Comparison of ENCODE assay signal across 16 cellular contexts in genomic region chr18:35811896-35812295, GRCh38.
DNase-seq lines count a peak whose midpoint lies in the region; ATAC-seq, FAIRE-seq and TF ChIP-seq lines count a peak whose summit lies in the region.
"Had no signal": no experiment of that assay in that cellular context is flagged by ENCODE, and none has a peak within 500 bp of the region (broad histone marks: within the 10 kb centered on the region; RNA-seq: fewer than 3 reads in every experiment).

No MANE protein-coding gene starts in this region.

- no peaks in the 10 kb centered on the region for H3K36me3 ChIP-seq in keratinocyte (ENCODE audit: control insufficient read depth in 2 of 2, extremely low read depth in 1 of 2, insufficient read depth in 2 of 2, low read length in 2 of 2)
- no peaks in the 10 kb centered on the region for H3K36me3 ChIP-seq in right atrium auricular region
- H3K36me3 ChIP-seq: left lung, vagina had no signal

- H4K20me1 ChIP-seq in keratinocyte (ENCODE audit: control insufficient read depth, extremely low read depth, insufficient read depth, low read length), result no peaks in the 10 kb centered on the region

- peak; percentile 78 for DNase-seq in DMS53 treated with DMSO at 0.1 percent for 48 hours (lab: John Stamatoyannopoulos, UW; ENCODE audit: unreplicated experiment)
- peak; percentile 15 for DNase-seq in NCI-H460 (ENCODE audit: extremely low read depth, low read depth)
- DNase-seq in SIG-M5 (lab: John Stamatoyannopoulos, UW), result peak; percentile 50
- no peak for DNase-seq in keratinocyte (ENCODE audit: low read depth, low spot score)
- no peak for DNase-seq in D341Med (ENCODE audit: low spot score)
- DNase-seq in right atrium auricular region (ENCODE audit: low spot score), result no peak
- DNase-seq: activated CD4-positive, alpha-beta T cell treated with anti-CD3 and anti-CD28 coated beads, Interleukin-2, amount 10 ng/mL, durations not matched to agents 24 days and 14 days; aorta; left lung; NCI-H1417 treated with DMSO at 0.1 percent for 48 hours had no signal

- peak; percentile 67 for FAIRE-seq in keratinocyte (lab: Jason Lieb, UNC)
- FAIRE-seq: frontal cortex, TTC549 had no signal

- H3K9me1 ChIP-seq in keratinocyte (ENCODE audit: control insufficient read depth, extremely low read depth, insufficient read depth, low read length), result no peaks in the 10 kb centered on the region

- ATAC-seq in GM21381 (IDR thresholded peaks at IDR 0.05; ENCODE audit: unreplicated experiment), result no peak
- ATAC-seq in GM19351 (IDR thresholded peaks at IDR 0.05; ENCODE audit: unreplicated experiment), result no peak
- ATAC-seq: left lung had no signal

- peak overlapping the region; percentile 66 for H3K4me2 ChIP-seq in keratinocyte (ENCODE audit: control insufficient read depth, extremely low read depth, insufficient read depth, low read depth, low read length)

- H3K27me3 ChIP-seq in keratinocyte (ENCODE audit: control insufficient read depth, extremely low read depth, insufficient read depth, low read length) (no peaks in the 10 kb centered on the region), right atrium auricular region (no peaks in the 10 kb centered on the region)
- H3K27me3 ChIP-seq: left lung, vagina had no signal

- TF ChIP-seq CTCF in keratinocyte (optimal IDR thresholded peaks at IDR 0.05 in 1 of 3, IDR thresholded peaks at IDR 0.05 in 1 of 3, conservative IDR thresholded peaks at IDR 0.05 in 1 of 3; ENCODE audit: extremely low read depth in 1 of 3, insufficient read depth in 2 of 3, low read length in 3 of 3) (no peak), right atrium auricular region (IDR thresholded peaks at IDR 0.05) (no peak)

- H3K4me3 ChIP-seq in keratinocyte (ENCODE audit: control insufficient read depth in 2 of 3, extremely low read depth in 1 of 3, insufficient read depth in 2 of 3, low read depth in 1 of 3, low read length in 3 of 3) (no peak overlapping the region), right atrium auricular region (no peak overlapping the region)
- H3K4me3 ChIP-seq: left lung, vagina had no signal

- H3K27ac ChIP-seq in keratinocyte (ENCODE audit: control insufficient read depth, insufficient read depth, low read length) (peak overlapping the region; percentile 59), right atrium auricular region (no peak overlapping the region)
- H3K27ac ChIP-seq: parathyroid adenoma, vagina had no signal

- H3K9ac ChIP-seq in keratinocyte (ENCODE audit: control insufficient read depth, extremely low read depth, insufficient read depth, low read length), result no peak overlapping the region
- H3K9ac ChIP-seq: parathyroid adenoma had no signal

- no peaks in the 10 kb centered on the region for H3K9me3 ChIP-seq in keratinocyte (ENCODE audit: control insufficient read depth, low read depth, low read length)
- H3K9me3 ChIP-seq in right atrium auricular region, result no peaks in the 10 kb centered on the region
- H3K9me3 ChIP-seq: left lung, vagina had no signal

- dilution Hi-C loops in keratinocyte (cut with MboI; ENCODE audit: extremely low pct_ligation_motif_present, low sequenced_read_pairs), result no loop called here

- H3K79me2 ChIP-seq in keratinocyte (ENCODE audit: control insufficient read depth, insufficient read depth, low read length), result no peaks in the 10 kb centered on the region
- H3K79me2 ChIP-seq: parathyroid adenoma had no signal

- H3K4me1 ChIP-seq in keratinocyte (ENCODE audit: control insufficient read depth, extremely low read depth, insufficient read depth, low read length) (peaks cover 11% of the 10 kb centered on the region), right atrium auricular region (no peaks in the 10 kb centered on the region)
- H3K4me1 ChIP-seq: parathyroid adenoma, vagina had no signal

- H2AFZ ChIP-seq in keratinocyte (ENCODE audit: control insufficient read depth, low read length), result peak overlapping the region; percentile 30
- H2AFZ ChIP-seq: parathyroid adenoma had no signal

Comparison
In these comparisons a context has a peak if more than half of its experiments do, and no peak if none do; other contexts are left out.
1. DNase-seq: peak in DMS53 treated with DMSO at 0.1 percent for 48 hours (single experiment), NCI-H460 (single experiment) and SIG-M5 (single experiment); none in keratinocyte (single experiment), D341Med (single experiment) and right atrium auricular region (single experiment).